ENCODE assay signal across 13 cellular contexts in the genomic region with DNA sequence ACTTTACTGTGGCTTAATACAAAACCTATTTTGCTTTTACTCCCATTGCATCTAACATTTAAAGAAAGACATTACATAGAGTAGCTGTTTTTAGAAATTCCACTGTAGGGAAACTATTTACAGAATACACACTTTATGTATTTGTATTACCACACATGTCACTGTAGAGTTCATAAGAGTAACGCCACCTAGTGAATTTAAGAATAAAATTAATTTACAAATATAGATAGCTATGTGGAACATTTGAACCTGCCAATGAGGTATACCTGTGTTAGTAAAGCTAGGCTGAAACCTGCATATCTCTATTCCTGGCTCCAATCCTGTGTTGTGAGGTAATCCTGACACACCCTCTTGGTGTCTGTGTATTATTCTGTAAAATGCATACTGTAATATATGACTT.
A peak's percentile ranks its signal among the peaks of the same experiment; 100 is the strongest.
DNase-seq lines count a peak whose midpoint lies in the region; ATAC-seq, FAIRE-seq and TF ChIP-seq lines count a peak whose summit lies in the region.
"Had no signal": no experiment of that assay in that cellular context is flagged by ENCODE, and none has a peak within 500 bp of the region (broad histone marks: within the 10 kb centered on the region; RNA-seq: fewer than 3 reads in every experiment).

No MANE protein-coding gene starts in this region.

- no peak overlapping the region for H3K27ac Mint-ChIP-seq in activated CD4-positive, alpha-beta memory T cell treated with anti-CD3 and anti-CD28 coated beads for 36 hours
- no peak overlapping the region for H3K27ac Mint-ChIP-seq in stimulated activated naive CD8-positive, alpha-beta T cell treated with anti-CD3 and anti-CD28 coated beads, Interleukin-15, amount 100 ng/mL, for 72 hours

- POLR2A ChIA-PET in activated CD4-positive, alpha-beta memory T cell treated with anti-CD3 and anti-CD28 coated beads for 36 hours (lab: Charles Lee), result interaction anchor here (3.1 kb wide), 1 partner anchor 10 kb away, joined by 24 read pairs; no protein-coding TSS in a partner anchor

- peaks cover 22% of the 10 kb centered on the region for H3K27me3 Mint-ChIP-seq in activated CD4-positive, alpha-beta memory T cell treated with anti-CD3 and anti-CD28 coated beads for 36 hours
- peaks cover 55% of the 10 kb centered on the region for H3K27me3 Mint-ChIP-seq in stimulated activated naive CD8-positive, alpha-beta T cell treated with anti-CD3 and anti-CD28 coated beads, Interleukin-15, amount 100 ng/mL, for 72 hours

- FAIRE-seq in D721Med (lab: Jason Lieb, UNC), result no peak
- FAIRE-seq: RCC 7860 had no signal

- peak; percentile 7 for TF ChIP-seq CTCF in D721Med (IDR thresholded peaks at IDR 0.05; ENCODE audit: insufficient read depth, missing control alignments)
- TF ChIP-seq CTCF in ascending aorta (IDR thresholded peaks at IDR 0.05), result no peak

- intact Hi-C loops in activated CD4-positive, alpha-beta memory T cell treated with anti-CD3 and anti-CD28 coated beads for 36 hours (cut with micrococcal nuclease), result no loop called here
- intact Hi-C loops in ascending aorta (cut with DNase I), result no loop called here

- no peak overlapping the region for H3K27ac ChIP-seq in ascending aorta
- H3K27ac ChIP-seq: dorsolateral prefrontal cortex had no signal

- H3K27me3 ChIP-seq in ascending aorta, result no peaks in the 10 kb centered on the region
- H3K27me3 ChIP-seq: dorsolateral prefrontal cortex had no signal

- peaks cover 0 to 4% of the 10 kb centered on the region in 2 donors for H3K4me1 ChIP-seq in ascending aorta

- H3K4me3 Mint-ChIP-seq in activated CD4-positive, alpha-beta memory T cell treated with anti-CD3 and anti-CD28 coated beads for 36 hours, result peak overlapping the region; percentile 20
- peak overlapping the region in 1 of 2 donors; percentile 60 for H3K4me3 Mint-ChIP-seq in stimulated activated naive CD8-positive, alpha-beta T cell treated with anti-CD3 and anti-CD28 coated beads, Interleukin-15, amount 100 ng/mL, for 72 hours

- CTCF ChIA-PET in activated CD4-positive, alpha-beta memory T cell treated with anti-CD3 and anti-CD28 coated beads for 36 hours (lab: Charles Lee), result interaction anchor here (0.8 to 5.4 kb wide), 9 partner anchors 9 to 524 kb away, joined by 3 to 41 read pairs (median 9); no protein-coding TSS in a partner anchor

- ATAC-seq in left lobe of liver, result peak; percentile 46
- ATAC-seq in stimulated activated naive CD8-positive, alpha-beta T cell treated with anti-CD3 and anti-CD28 coated beads, Interleukin-15, amount 100 ng/mL, for 72 hours, result no peak
- ATAC-seq: mucosa of descending colon had no signal

- no peaks in the 10 kb centered on the region for H3K36me3 ChIP-seq in ascending aorta

- H3K36me3 Mint-ChIP-seq in activated CD4-positive, alpha-beta memory T cell treated with anti-CD3 and anti-CD28 coated beads for 36 hours, result no peaks in the 10 kb centered on the region

- no peaks in the 10 kb centered on the region for H3K9me3 ChIP-seq in ascending aorta
- H3K9me3 ChIP-seq: mucosa of descending colon had no signal

- no peak overlapping the region for H3K4me3 ChIP-seq in ascending aorta
- H3K4me3 ChIP-seq: mucosa of descending colon had no signal

- DNase-seq in D721Med (ENCODE audit: insufficient read length, low spot score) (no peak), HT-29 (ENCODE audit: low spot score) (peak; percentile 15), left lobe of liver (ENCODE audit: low spot score) (no peak), ascending aorta (ENCODE audit: low spot score in 2 of 2) (no peak), NCI-H187 treated with DMSO at 0.1 percent for 48 hours (lab: John Stamatoyannopoulos, UW) (no peak), NCI-H1417 treated with DMSO at 0.1 percent for 48 hours (lab: John Stamatoyannopoulos, UW) (no peak)
- DNase-seq in activated CD4-positive, alpha-beta memory T cell treated with anti-CD3 and anti-CD28 coated beads for 36 hours, result no peak
- DNase-seq in stimulated activated naive CD8-positive, alpha-beta T cell treated with anti-CD3 and anti-CD28 coated beads, Interleukin-15, amount 100 ng/mL, for 72 hours, result no peak
- DNase-seq: dorsolateral prefrontal cortex, hippocampal formation, mucosa of descending colon, NCI-H2081 treated with DMSO at 0.1 percent for 48 hours had no signal

- peaks cover 22% of the 10 kb centered on the region for H3K4me1 Mint-ChIP-seq in activated CD4-positive, alpha-beta memory T cell treated with anti-CD3 and anti-CD28 coated beads for 36 hours (ENCODE audit: low read depth)
- peaks cover 30% of the 10 kb centered on the region for H3K4me1 Mint-ChIP-seq in stimulated activated naive CD8-positive, alpha-beta T cell treated with anti-CD3 and anti-CD28 coated beads, Interleukin-15, amount 100 ng/mL, for 72 hours

- no peaks in the 10 kb centered on the region for H3K9me3 Mint-ChIP-seq in activated CD4-positive, alpha-beta memory T cell treated with anti-CD3 and anti-CD28 coated beads for 36 hours
- H3K9me3 Mint-ChIP-seq in stimulated activated naive CD8-positive, alpha-beta T cell treated with anti-CD3 and anti-CD28 coated beads, Interleukin-15, amount 100 ng/mL, for 72 hours, result no peaks in the 10 kb centered on the region
